Comparison of ENCODE assay signal across 9 cellular contexts in the genomic region with DNA sequence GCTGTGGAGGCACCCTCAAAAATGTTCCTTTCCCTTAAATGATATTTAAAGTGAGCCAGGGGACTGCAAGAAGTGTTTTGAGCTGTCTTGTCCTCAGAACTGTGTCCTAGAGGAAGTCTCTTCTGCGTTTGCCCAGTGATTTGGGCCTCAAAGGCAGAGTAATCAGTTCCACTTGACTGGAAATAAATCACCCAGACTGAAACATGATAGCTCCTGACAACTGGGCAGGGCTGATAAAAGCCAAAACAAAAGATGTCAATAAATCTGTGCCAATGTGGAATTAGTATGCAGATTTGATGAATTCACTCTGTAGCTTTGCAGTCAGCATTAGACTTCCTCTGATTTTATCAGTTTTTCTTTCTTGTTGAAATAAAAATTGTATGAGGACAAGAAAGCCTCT.
A peak's percentile ranks its signal among the peaks of the same experiment; 100 is the strongest.
DNase-seq lines count a peak whose midpoint lies in the region; ATAC-seq and TF ChIP-seq lines count a peak whose summit lies in the region.
"Had no signal": no experiment of that assay in that cellular context is flagged by ENCODE, and none has a peak within 500 bp of the region (broad histone marks: within the 10 kb centered on the region; RNA-seq: fewer than 3 reads in every experiment).

No MANE protein-coding gene starts in this region.

- POLR2A ChIA-PET in RWPE1 (lab: Yijun Ruan, JAX; ENCODE audit: low non-redundant PET) = no interaction called here

- ATAC-seq in HG02840 (IDR thresholded peaks at IDR 0.05; ENCODE audit: low FRiP score, unreplicated experiment) = no peak
- no peak for ATAC-seq in HG02981 (IDR thresholded peaks at IDR 0.05; ENCODE audit: unreplicated experiment)
- ATAC-seq: CD8-positive, alpha-beta T cell had no signal

- peak; percentile 54 for DNase-seq in COLO668 (lab: John Stamatoyannopoulos, UW; ENCODE audit: unreplicated experiment)
- peak; percentile 72 for DNase-seq in NCI-H1105 (lab: John Stamatoyannopoulos, UW)
- peak; percentile 13 for DNase-seq in RWPE1 (ENCODE audit: low spot score)
- peak; percentile 26 for DNase-seq in glomerular visceral epithelial cell (ENCODE audit: extremely low spot score)
- DNase-seq in activated CD8-positive, alpha-beta memory T cell treated with anti-CD3 and anti-CD28 coated beads for 24 hours = no peak
- no peak for DNase-seq in stimulated activated CD4-positive, alpha-beta T cell treated with anti-CD3 and anti-CD28 coated beads, Interleukin-15, amount 100 ng/mL, for 24 hours
- DNase-seq: CD8-positive, alpha-beta T cell had no signal

- no peak overlapping the region for H3K27ac ChIP-seq in RWPE1

- no peak for TF ChIP-seq CTCF in RWPE1 (conservative IDR thresholded peaks at IDR 0.05; ENCODE audit: low read depth)

- CTCF ChIA-PET in RWPE1 (lab: Yijun Ruan, JAX) = no interaction called here

Comparison
In these comparisons a context has a peak if more than half of its experiments do, and no peak if none do; other contexts are left out.
1. DNase-seq: peak in COLO668 (single experiment), NCI-H1105 (single experiment), RWPE1 (single experiment) and glomerular visceral epithelial cell (single experiment); none in activated CD8-positive, alpha-beta memory T cell treated with anti-CD3 and anti-CD28 coated beads for 24 hours (single experiment) and stimulated activated CD4-positive, alpha-beta T cell treated with anti-CD3 and anti-CD28 coated beads, Interleukin-15, amount 100 ng/mL, for 24 hours (single experiment).